ENCODE assay signal across 8 cellular contexts in the genomic region with DNA sequence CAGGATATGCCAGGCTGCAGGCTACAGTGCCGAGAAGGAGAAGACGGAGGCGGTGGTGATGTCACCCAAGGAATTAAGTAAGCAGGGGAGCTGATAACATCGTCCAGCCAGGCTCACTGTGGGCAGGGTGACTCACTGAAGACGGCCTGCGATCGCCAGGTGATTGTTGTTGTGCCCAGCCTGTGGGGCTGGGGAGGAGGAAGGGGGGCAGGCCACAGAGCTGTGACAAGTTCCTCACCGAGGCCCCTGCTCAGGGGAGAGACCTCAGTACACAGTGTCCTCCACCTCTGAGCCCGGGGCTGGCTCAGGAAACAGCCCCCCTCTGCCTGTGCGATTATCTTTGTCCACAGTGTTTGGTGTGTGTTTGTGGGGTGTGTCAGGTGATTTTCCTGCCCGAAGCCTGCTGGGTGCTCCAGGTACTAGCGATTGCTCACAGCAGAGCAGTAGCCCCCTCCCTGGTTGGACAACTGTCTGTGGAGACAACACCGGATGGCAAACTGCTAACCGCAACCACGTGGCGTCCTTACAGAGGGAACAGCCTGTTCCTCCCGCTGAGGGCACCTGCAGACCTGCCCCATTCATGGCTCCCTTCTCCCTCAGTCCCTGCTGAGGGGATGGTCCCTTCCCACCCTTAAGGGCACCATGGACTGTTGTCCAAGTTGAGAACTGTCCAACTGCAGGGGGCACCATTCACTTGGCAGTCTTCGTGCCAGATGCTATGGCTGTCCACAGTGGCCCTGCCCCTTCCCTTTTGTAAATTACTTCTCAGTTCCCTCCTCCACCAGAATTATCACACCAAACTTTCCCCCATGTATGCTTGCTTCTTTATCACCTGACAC.
DNase-seq lines count a peak whose midpoint lies in the region; ATAC-seq, FAIRE-seq and TF ChIP-seq lines count a peak whose summit lies in the region.

No MANE protein-coding gene starts in this region.

- WGBS in HepG2 (ENCODE audit: low lambda C conversion rate) = 30% methylated on average over 14 of the region's 18 CpGs

- BruUV-seq in HepG2 (replicated peaks; lab: Mats Ljungman, UMichigan) = no TSS peak

- peak overlapping the region; percentile 11 for H3K27ac ChIP-seq in HepG2 (ENCODE audit: extremely low read length, insufficient read depth, low read length)

- no peaks in the 10 kb centered on the region for H4K20me1 ChIP-seq in HepG2 (ENCODE audit: insufficient read depth, low read length)

- H3K36me3 Mint-ChIP-seq in CD14-positive monocyte = no peaks in the 10 kb centered on the region
- peaks cover 24% of the 10 kb centered on the region for H3K36me3 Mint-ChIP-seq in central memory CD8-positive, alpha-beta T cell (ENCODE audit: insufficient read depth)

- no peaks in the 10 kb centered on the region for H3K79me2 ChIP-seq in HepG2 (ENCODE audit: insufficient read depth, low read length)

- TF ChIP-seq EP300 in HepG2 (IDR thresholded peaks at IDR 0.05; ENCODE audit: low read depth in 2 of 2, low read length in 2 of 2) (peak in 1 of 2 experiments; percentile 15; a peak in 1 of 4 replicates), HepG2 (CRISPR knock-in tag; IDR thresholded peaks at IDR 0.05; ENCODE audit: borderline replicate concordance) (no peak; the same call in 1 of the 2 replicates)

- H3K4me1 Mint-ChIP-seq in CD14-positive monocyte = peaks cover 98% of the 10 kb centered on the region
- peaks cover 80% of the 10 kb centered on the region for H3K4me1 Mint-ChIP-seq in central memory CD8-positive, alpha-beta T cell

- peaks cover 86% of the 10 kb centered on the region for H3K4me1 ChIP-seq in HepG2 (ENCODE audit: insufficient read depth, low read length)

- FAIRE-seq in HepG2 (lab: Jason Lieb, UNC) = peak; percentile 96

- H3K27ac Mint-ChIP-seq in CD14-positive monocyte = peak overlapping the region; percentile 92 to 99 (median 97)
- H3K27ac Mint-ChIP-seq in central memory CD8-positive, alpha-beta T cell (ENCODE audit: low read depth) = peak overlapping the region; percentile 98

- H3K4me3 Mint-ChIP-seq in CD14-positive monocyte = peak overlapping the region; percentile 52 to 73
- H3K4me3 Mint-ChIP-seq in central memory CD8-positive, alpha-beta T cell = peak overlapping the region; percentile 35

- TF ChIP-seq RAD21 in HepG2 (CRISPR knock-in tag; IDR thresholded peaks at IDR 0.05) = peak; percentile 97

- TF ChIP-seq POLR2A in HepG2 (IDR thresholded peaks at IDR 0.05; ENCODE audit: insufficient read depth in 1 of 2, low read depth in 2 of 2, low read length in 2 of 2) = no peak

- H3K27me3 Mint-ChIP-seq in CD14-positive monocyte (ENCODE audit: low read depth in 3 of 3) = peaks cover 0 to 2% (median 0%) of the 10 kb centered on the region in 3 donors
- H3K27me3 Mint-ChIP-seq in central memory CD8-positive, alpha-beta T cell = no peaks in the 10 kb centered on the region

- POLR2A ChIA-PET in HepG2 (lab: Yijun Ruan, JAX) = interaction anchor here (0.6 to 6.3 kb wide), 8 partner anchors 17 to 157 kb away, joined by 3 to 46 read pairs (median 6); a partner anchor contains a TSS

- peak; percentile 91 for DNase-seq in CD14-positive monocyte (ENCODE audit: low spot score)
- peak; percentile 79 for DNase-seq in GM20000 (ENCODE audit: low spot score)
- peak; percentile 93 for DNase-seq in M059J (ENCODE audit: low read depth)
- DNase-seq in central memory CD8-positive, alpha-beta T cell (ENCODE audit: low spot score in 2 of 2) = peak; percentile 72 to 89
- peak; percentile 80 for DNase-seq in HepG2 (ENCODE audit: low spot score)
- peak in 2 of 3 experiments; percentile 36 to 52 for DNase-seq in stimulated activated CD4-positive, alpha-beta T cell treated with anti-CD3 and anti-CD28 coated beads, TNF-alpha, amount 100 ng/mL, for 4 hours (ENCODE audit: low read depth in 3 of 3)
- DNase-seq in NCI-H1930 (lab: John Stamatoyannopoulos, UW) = no peak

- peak; percentile 45 to 50 for ATAC-seq in activated CD4-positive, CD25-positive, alpha-beta regulatory T cell treated with anti-CD3 and anti-CD28 coated beads, Interleukin-2, amount 50 U/mL, for 24 hours
- peak; percentile 60 for ATAC-seq in central memory CD8-positive, alpha-beta T cell (replicated peaks; ENCODE audit: extremely low read depth, poor library complexity, severe bottlenecking)
- peak; percentile 68 for ATAC-seq in HepG2

- no peaks in the 10 kb centered on the region for H3K27me3 ChIP-seq in HepG2 (ENCODE audit: control insufficient read depth in 1 of 2, insufficient read depth in 2 of 2, low read length in 2 of 2)

- in situ Hi-C loops in HepG2 (cut with HindIII; ENCODE audit: extremely low pct_ligation_motif_present, low pct_unique_long_range_greater_than_20kb) = no loop called here

- intact Hi-C loops in CD14-positive monocyte (cut with micrococcal nuclease) = loop anchor here (1.0 to 5.0 kb wide), 4 partner anchors 34 to 406 kb away; a partner anchor contains a TSS
- intact Hi-C loops in HepG2 (cut with micrococcal nuclease; ENCODE audit: unreplicated experiment) = loop anchor here (1.0 to 5.0 kb wide), 5 partner anchors 32 to 353 kb away; no protein-coding TSS in a partner anchor

- no peaks in the 10 kb centered on the region for H3K9me3 ChIP-seq in HepG2 (ENCODE audit: low read length)

- peak overlapping the region; percentile 36 for H3K9ac ChIP-seq in HepG2 (ENCODE audit: insufficient read depth, low read depth, low read length)

- H3K36me3 ChIP-seq in HepG2 (replicated peaks in 1 of 2; ENCODE audit: control insufficient read depth in 1 of 2, insufficient read depth in 2 of 2, low read length in 2 of 2) = no peaks in the 10 kb centered on the region

- H3K9me3 Mint-ChIP-seq in CD14-positive monocyte = peaks cover 0 to 3% (median 0%) of the 10 kb centered on the region in 7 donors
- H3K9me3 Mint-ChIP-seq in central memory CD8-positive, alpha-beta T cell = no peaks in the 10 kb centered on the region

- peak overlapping the region in 1 of 3 experiments; percentile 34; a peak in 2 of 6 replicates for H3K4me3 ChIP-seq in HepG2 (replicated peaks in 1 of 3; ENCODE audit: insufficient read depth in 1 of 3, low read depth in 2 of 3, low read length in 3 of 3)

- peak overlapping the region; percentile 16 for H2AFZ ChIP-seq in HepG2 (ENCODE audit: low read length)

- CTCF ChIA-PET in HepG2 (lab: Yijun Ruan, JAX; ENCODE audit: low intra/inter-chr PET ratio, low total read pairs) = interaction anchor here (0.6 to 2.3 kb wide), 6 partner anchors 34 to 411 kb away, joined by 3 to 34 read pairs (median 4); a partner anchor contains a TSS

- peak; percentile 84 for TF ChIP-seq CTCF in CD14-positive monocyte (IDR thresholded peaks at IDR 0.05)
- peak; percentile 49 for TF ChIP-seq CTCF in GM20000 (IDR thresholded peaks at IDR 0.05; ENCODE audit: extremely low read depth, missing control alignments)
- peak; percentile 96 for TF ChIP-seq CTCF in HepG2 (CRISPR knock-in tag; IDR thresholded peaks at IDR 0.05)

- H3K4me2 ChIP-seq in HepG2 (ENCODE audit: low read depth, low read length) = peak overlapping the region; percentile 63

TF ChIP-seq in HepG2, 621 proteins besides CTCF, POLR2A, EP300 and RAD21 (continues in another document):
- TF ChIP-seq MEIS2 (CRISPR knock-in tag; IDR thresholded peaks at IDR 0.05) = peak; percentile 67
- peak; percentile 28 for TF ChIP-seq ZNF883 (CRISPR knock-in tag; IDR thresholded peaks at IDR 0.05; ENCODE audit: not compliant biosample characterization)
- TF ChIP-seq PRMT3 (CRISPR knock-in tag; IDR thresholded peaks at IDR 0.05; ENCODE audit: borderline replicate concordance, low read depth) = peak; percentile 74; the same call in 1 of the 2 replicates
- TF ChIP-seq CREB1 (IDR thresholded peaks at IDR 0.05) = peak; percentile 44; the same call in 1 of the 2 replicates
- TF ChIP-seq CREB1 (CRISPR knock-in tag; IDR thresholded peaks at IDR 0.05) = no peak
- TF ChIP-seq REXO4 (CRISPR knock-in tag; IDR thresholded peaks at IDR 0.05; ENCODE audit: borderline replicate concordance) = no peak
- TF ChIP-seq ZNF678 (CRISPR knock-in tag; IDR thresholded peaks at IDR 0.05) = 0 out of 2 replicates have a peak, but pooled peaks have one; percentile 42
- peak; percentile 36; the same call in 1 of the 2 replicates for TF ChIP-seq SOX5 (CRISPR knock-in tag; IDR thresholded peaks at IDR 0.05; ENCODE audit: borderline replicate concordance)
- peak; percentile 18; the same call in 1 of the 2 replicates for TF ChIP-seq BHLHE40 (IDR thresholded peaks at IDR 0.05; ENCODE audit: low read length)
- 0 out of 2 replicates have a peak, but pooled peaks have one; percentile 19 for TF ChIP-seq KMT2B (CRISPR knock-in tag; IDR thresholded peaks at IDR 0.05)
- TF ChIP-seq, protein P1, sequence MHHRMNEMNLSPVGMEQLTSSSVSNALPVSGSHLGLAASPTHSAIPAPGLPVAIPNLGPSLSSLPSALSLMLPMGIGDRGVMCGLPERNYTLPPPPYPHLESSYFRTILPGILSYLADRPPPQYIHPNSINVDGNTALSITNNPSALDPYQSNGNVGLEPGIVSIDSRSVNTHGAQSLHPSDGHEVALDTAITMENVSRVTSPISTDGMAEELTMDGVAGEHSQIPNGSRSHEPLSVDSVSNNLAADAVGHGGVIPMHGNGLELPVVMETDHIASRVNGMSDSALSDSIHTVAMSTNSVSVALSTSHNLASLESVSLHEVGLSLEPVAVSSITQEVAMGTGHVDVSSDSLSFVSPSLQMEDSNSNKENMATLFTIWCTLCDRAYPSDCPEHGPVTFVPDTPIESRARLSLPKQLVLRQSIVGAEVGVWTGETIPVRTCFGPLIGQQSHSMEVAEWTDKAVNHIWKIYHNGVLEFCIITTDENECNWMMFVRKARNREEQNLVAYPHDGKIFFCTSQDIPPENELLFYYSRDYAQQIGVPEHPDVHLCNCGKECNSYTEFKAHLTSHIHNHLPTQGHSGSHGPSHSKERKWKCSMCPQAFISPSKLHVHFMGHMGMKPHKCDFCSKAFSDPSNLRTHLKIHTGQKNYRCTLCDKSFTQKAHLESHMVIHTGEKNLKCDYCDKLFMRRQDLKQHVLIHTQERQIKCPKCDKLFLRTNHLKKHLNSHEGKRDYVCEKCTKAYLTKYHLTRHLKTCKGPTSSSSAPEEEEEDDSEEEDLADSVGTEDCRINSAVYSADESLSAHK (CRISPR knock-in tag; IDR thresholded peaks at IDR 0.05; ENCODE audit: borderline replicate concordance) = no peak
- TF ChIP-seq, protein P2, sequence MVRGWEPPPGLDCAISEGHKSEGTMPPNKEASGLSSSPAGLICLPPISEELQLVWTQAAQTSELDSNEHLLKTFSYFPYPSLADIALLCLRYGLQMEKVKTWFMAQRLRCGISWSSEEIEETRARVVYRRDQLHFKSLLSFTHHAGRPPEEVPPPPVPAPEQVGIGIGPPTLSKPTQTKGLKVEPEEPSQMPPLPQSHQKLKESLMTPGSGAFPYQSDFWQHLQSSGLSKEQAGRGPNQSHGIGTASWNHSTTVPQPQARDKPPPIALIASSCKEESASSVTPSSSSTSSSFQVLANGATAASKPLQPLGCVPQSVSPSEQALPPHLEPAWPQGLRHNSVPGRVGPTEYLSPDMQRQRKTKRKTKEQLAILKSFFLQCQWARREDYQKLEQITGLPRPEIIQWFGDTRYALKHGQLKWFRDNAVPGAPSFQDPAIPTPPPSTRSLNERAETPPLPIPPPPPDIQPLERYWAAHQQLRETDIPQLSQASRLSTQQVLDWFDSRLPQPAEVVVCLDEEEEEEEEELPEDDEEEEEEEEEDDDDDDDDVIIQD (CRISPR knock-in tag; IDR thresholded peaks at IDR 0.05; ENCODE audit: low read depth) = no peak

Comparison
In these comparisons a context has a peak if more than half of its experiments do, and no peak if none do; other contexts are left out.
1. DNase-seq: peak in CD14-positive monocyte (single experiment), GM20000 (single experiment), M059J (single experiment), central memory CD8-positive, alpha-beta T cell (2 of 2), HepG2 (single experiment) and stimulated activated CD4-positive, alpha-beta T cell treated with anti-CD3 and anti-CD28 coated beads, TNF-alpha, amount 100 ng/mL, for 4 hours (2 of 3); none in NCI-H1930 (0 of 2).
2. Peak in every context shown above with its lines, with median percentiles within 50 percentile points of each other: CTCF ChIP-seq and ATAC-seq.